11 cellular contexts compared by ENCODE assay signal in genomic region chr3:71172951-71173350, GRCh38.
DNase-seq lines count a peak whose midpoint lies in the region; ATAC-seq and TF ChIP-seq lines count a peak whose summit lies in the region.
"Had no signal": no experiment of that assay in that cellular context is flagged by ENCODE, and none has a peak within 500 bp of the region (broad histone marks: within the 10 kb centered on the region; RNA-seq: fewer than 3 reads in every experiment).

No MANE protein-coding gene starts in this region.

- no peak for ATAC-seq in stimulated activated effector memory CD8-positive, alpha-beta T cell treated with anti-CD3 and anti-CD28 coated beads, Interleukin-12 subunit alpha, Interleukin-12 subunit beta, amount 100 ng/mL, for 72 hours
- no peak for ATAC-seq in GM21360 (IDR thresholded peaks at IDR 0.05; ENCODE audit: unreplicated experiment)

- peak overlapping the region; percentile 41 for H3K4me2 ChIP-seq in hepatocyte

- no peak overlapping the region for H3K4me3 Mint-ChIP-seq in activated naive CD8-positive, alpha-beta T cell treated with anti-CD3 and anti-CD28 coated beads for 36 hours
- no peak overlapping the region for H3K4me3 Mint-ChIP-seq in stimulated activated effector memory CD8-positive, alpha-beta T cell treated with anti-CD3 and anti-CD28 coated beads, Interleukin-12 subunit alpha, Interleukin-12 subunit beta, amount 100 ng/mL, for 72 hours

- H3K4me3 ChIP-seq in hepatocyte: no peak overlapping the region

- H3K9me3 Mint-ChIP-seq in activated naive CD8-positive, alpha-beta T cell treated with anti-CD3 and anti-CD28 coated beads for 36 hours: no peaks in the 10 kb centered on the region
- no peaks in the 10 kb centered on the region for H3K9me3 Mint-ChIP-seq in stimulated activated effector memory CD8-positive, alpha-beta T cell treated with anti-CD3 and anti-CD28 coated beads, Interleukin-12 subunit alpha, Interleukin-12 subunit beta, amount 100 ng/mL, for 72 hours

- H2AFZ ChIP-seq in hepatocyte: no peak overlapping the region

- DNase-seq in ELR (ENCODE audit: low read depth) (peak; percentile 23), hepatocyte (ENCODE audit: low spot score) (peak; percentile 23), NCI-H1105 (lab: John Stamatoyannopoulos, UW) (no peak), G401 (ENCODE audit: low spot score) (no peak)
- DNase-seq in activated naive CD8-positive, alpha-beta T cell treated with anti-CD3 and anti-CD28 coated beads for 36 hours: no peak
- no peak for DNase-seq in stimulated activated effector memory CD8-positive, alpha-beta T cell treated with anti-CD3 and anti-CD28 coated beads, Interleukin-12 subunit alpha, Interleukin-12 subunit beta, amount 100 ng/mL, for 72 hours (ENCODE audit: low spot score in 2 of 2)
- DNase-seq: activated T-cell treated with anti-CD3 and anti-CD28 coated beads, Interleukin-2, amount 50 U/mL, for 48 hours; cortex of kidney; glutamatergic neuron; NCI-H2029 treated with DMSO at 0.1 percent for 48 hours had no signal

- no peaks in the 10 kb centered on the region for H4K20me1 ChIP-seq in hepatocyte (ENCODE audit: insufficient read depth, poor library complexity, severe bottlenecking)

- H3K9me3 ChIP-seq in hepatocyte (ENCODE audit: low read depth): no peaks in the 10 kb centered on the region

- no peaks in the 10 kb centered on the region for H3K27me3 Mint-ChIP-seq in activated naive CD8-positive, alpha-beta T cell treated with anti-CD3 and anti-CD28 coated beads for 36 hours

- WGBS in hepatocyte (ENCODE audit: low lambda C conversion rate, missing lambda C conversion rate): 65% methylated on average over 2 of the region's 2 CpGs

- H3K4me1 Mint-ChIP-seq in activated naive CD8-positive, alpha-beta T cell treated with anti-CD3 and anti-CD28 coated beads for 36 hours: peaks cover 72% of the 10 kb centered on the region
- H3K4me1 Mint-ChIP-seq in stimulated activated effector memory CD8-positive, alpha-beta T cell treated with anti-CD3 and anti-CD28 coated beads, Interleukin-12 subunit alpha, Interleukin-12 subunit beta, amount 100 ng/mL, for 72 hours: no peaks in the 10 kb centered on the region

- TF ChIP-seq CTCF in hepatocyte (IDR thresholded peaks at IDR 0.05; ENCODE audit: poor library complexity): no peak

- H3K27ac Mint-ChIP-seq in activated naive CD8-positive, alpha-beta T cell treated with anti-CD3 and anti-CD28 coated beads for 36 hours: peak overlapping the region; percentile 72
- peak overlapping the region; percentile 58 for H3K27ac Mint-ChIP-seq in stimulated activated effector memory CD8-positive, alpha-beta T cell treated with anti-CD3 and anti-CD28 coated beads, Interleukin-12 subunit alpha, Interleukin-12 subunit beta, amount 100 ng/mL, for 72 hours

- no peaks in the 10 kb centered on the region for H3K36me3 ChIP-seq in hepatocyte (replicated peaks; ENCODE audit: insufficient read depth, low read depth)

- H3K27me3 ChIP-seq in hepatocyte: no peaks in the 10 kb centered on the region

- in situ Hi-C loops in G401 (cut with HindIII; ENCODE audit: low sequenced_read_pairs): no loop called here

- peaks cover 32% of the 10 kb centered on the region for H3K79me2 ChIP-seq in hepatocyte

- H3K9me2 ChIP-seq in hepatocyte (replicated peaks; ENCODE audit: insufficient read depth): no peaks in the 10 kb centered on the region

- peak overlapping the region; percentile 76 for H3K27ac ChIP-seq in hepatocyte

- peaks cover 54% of the 10 kb centered on the region for H3K4me1 ChIP-seq in hepatocyte (ENCODE audit: insufficient read depth)

- peaks cover 70% of the 10 kb centered on the region for H3K36me3 Mint-ChIP-seq in activated naive CD8-positive, alpha-beta T cell treated with anti-CD3 and anti-CD28 coated beads for 36 hours
- H3K36me3 Mint-ChIP-seq in stimulated activated effector memory CD8-positive, alpha-beta T cell treated with anti-CD3 and anti-CD28 coated beads, Interleukin-12 subunit alpha, Interleukin-12 subunit beta, amount 100 ng/mL, for 72 hours: no peaks in the 10 kb centered on the region

Comparison
In these comparisons a context has a peak if more than half of its experiments do, and no peak if none do; other contexts are left out.
1. DNase-seq: peak in ELR (single experiment) and hepatocyte (single experiment); none in activated naive CD8-positive, alpha-beta T cell treated with anti-CD3 and anti-CD28 coated beads for 36 hours (single experiment), stimulated activated effector memory CD8-positive, alpha-beta T cell treated with anti-CD3 and anti-CD28 coated beads, Interleukin-12 subunit alpha, Interleukin-12 subunit beta, amount 100 ng/mL, for 72 hours (0 of 2), NCI-H1105 (single experiment) and G401 (single experiment).